In genomic region chr6:10778230-10778629, GRCh38 we compare ENCODE assay signal across 23 cellular contexts. TPM values are rescaled to one million over a fixed set of nuclear protein-coding genes. Genes with fewer than 3 reads are reported as not detected.
DNase-seq lines count a peak whose midpoint lies in the region; ATAC-seq, FAIRE-seq and TF ChIP-seq lines count a peak whose summit lies in the region.
"Had no signal": no experiment of that assay in that cellular context is flagged by ENCODE, and none has a peak within 500 bp of the region (broad histone marks: within the 10 kb centered on the region; RNA-seq: fewer than 3 reads in every experiment).

No MANE protein-coding gene starts in this region.

- H3K4me1 ChIP-seq in HepG2 (ENCODE audit: insufficient read depth, low read length) (no peaks in the 10 kb centered on the region), right lobe of liver (no peaks in the 10 kb centered on the region), adrenal gland (replicated peaks in 1 of 2) (no peaks in the 10 kb centered on the region)
- H3K4me1 ChIP-seq: BE2C, BLaER1, Caco-2 had no signal

- in situ Hi-C loops in HepG2 (cut with HindIII; ENCODE audit: extremely low pct_ligation_motif_present, low pct_unique_long_range_greater_than_20kb), result no loop called here

- no peaks in the 10 kb centered on the region for H3K9me3 Mint-ChIP-seq in activated naive CD4-positive, alpha-beta T cell treated with anti-CD3 and anti-CD28 coated beads for 36 hours
- H3K9me3 Mint-ChIP-seq: CD4-positive, alpha-beta T cell; CD8-positive, alpha-beta T cell had no signal

- H3K4me3 ChIP-seq in HepG2 (replicated peaks in 1 of 3; ENCODE audit: insufficient read depth in 1 of 3, low read depth in 2 of 3, low read length in 3 of 3) (no peak overlapping the region), right lobe of liver (no peak overlapping the region), WERI-Rb-1 (ENCODE audit: low read depth, low read length) (no peak overlapping the region), adrenal gland (no peak overlapping the region)
- H3K4me3 ChIP-seq: BLaER1 had no signal

- H3K4me3 Mint-ChIP-seq in activated naive CD4-positive, alpha-beta T cell treated with anti-CD3 and anti-CD28 coated beads for 36 hours, result no peak overlapping the region
- H3K4me3 Mint-ChIP-seq: CD4-positive, alpha-beta T cell; CD8-positive, alpha-beta T cell had no signal

- POLR2A ChIA-PET in HepG2 (lab: Yijun Ruan, JAX), result no interaction called here

- no peak overlapping the region for H2AFZ ChIP-seq in HepG2 (ENCODE audit: low read length)

- 92% methylated on average over 3 of the region's 3 CpGs for WGBS in HepG2 (ENCODE audit: low lambda C conversion rate)
- 100% methylated on average over 1 of the region's 3 CpGs for WGBS in right lobe of liver (ENCODE audit: insufficient coverage, low coverage, low lambda C conversion rate, missing lambda C conversion rate)
- WGBS in adrenal gland, 4 donors, result 79 to 91% (median 86%) methylated on average over 3 of the region's 3 CpGs

- no peak for TF ChIP-seq RAD21 in HepG2 (CRISPR knock-in tag; IDR thresholded peaks at IDR 0.05)

- no peaks in the 10 kb centered on the region for H4K20me1 ChIP-seq in HepG2 (ENCODE audit: insufficient read depth, low read length)
- H4K20me1 ChIP-seq: BLaER1 had no signal

- TF ChIP-seq EP300 in HepG2 (IDR thresholded peaks at IDR 0.05; ENCODE audit: low read depth in 2 of 2, low read length in 2 of 2) (no peak), HepG2 (CRISPR knock-in tag; IDR thresholded peaks at IDR 0.05; ENCODE audit: borderline replicate concordance) (no peak)

- H3K27ac ChIP-seq in HepG2 (ENCODE audit: extremely low read length, insufficient read depth, low read length) (no peak overlapping the region), right lobe of liver (no peak overlapping the region), WERI-Rb-1 (peak overlapping the region; percentile 49), adrenal gland (no peak overlapping the region)
- H3K27ac ChIP-seq: BLaER1 had no signal

- BruUV-seq in HepG2 (replicated peaks; lab: Mats Ljungman, UMichigan), result no TSS peak

- H3K27me3 ChIP-seq in HepG2 (ENCODE audit: control insufficient read depth in 1 of 2, insufficient read depth in 2 of 2, low read length in 2 of 2) (no peaks in the 10 kb centered on the region), right lobe of liver (no peaks in the 10 kb centered on the region), WERI-Rb-1 (ENCODE audit: insufficient read depth, low read depth, severe bottlenecking) (no peaks in the 10 kb centered on the region), adrenal gland (no peaks in the 10 kb centered on the region)
- H3K27me3 ChIP-seq: BE2C, BLaER1 had no signal

- TF ChIP-seq CTCF in HepG2 (CRISPR knock-in tag; IDR thresholded peaks at IDR 0.05) (no peak), right lobe of liver (IDR thresholded peaks at IDR 0.05) (no peak), WERI-Rb-1 (IDR thresholded peaks at IDR 0.05; ENCODE audit: low read depth, low read length) (no peak), adrenal gland (IDR thresholded peaks at IDR 0.05) (no peak)

- H3K27ac Mint-ChIP-seq in activated naive CD4-positive, alpha-beta T cell treated with anti-CD3 and anti-CD28 coated beads for 36 hours, result peak overlapping the region; percentile 65
- H3K27ac Mint-ChIP-seq: CD4-positive, alpha-beta T cell; CD8-positive, alpha-beta T cell had no signal

- H3K27me3 Mint-ChIP-seq in activated naive CD4-positive, alpha-beta T cell treated with anti-CD3 and anti-CD28 coated beads for 36 hours (ENCODE audit: low read depth), result no peaks in the 10 kb centered on the region
- H3K27me3 Mint-ChIP-seq: CD4-positive, alpha-beta T cell had no signal

- peaks cover 3% of the 10 kb centered on the region for H3K4me1 Mint-ChIP-seq in activated naive CD4-positive, alpha-beta T cell treated with anti-CD3 and anti-CD28 coated beads for 36 hours (ENCODE audit: low read depth)

- H3K9me3 ChIP-seq in HepG2 (ENCODE audit: low read length), result no peaks in the 10 kb centered on the region
- H3K9me3 ChIP-seq in right lobe of liver, result no peaks in the 10 kb centered on the region
- no peaks in the 10 kb centered on the region for H3K9me3 ChIP-seq in WERI-Rb-1 (ENCODE audit: severe bottlenecking)
- H3K9me3 ChIP-seq in adrenal gland (replicated peaks in 1 of 3), result no peaks in the 10 kb centered on the region
- H3K9me3 ChIP-seq: BE2C, BLaER1, Caco-2 had no signal

- H3K36me3 ChIP-seq in HepG2 (replicated peaks in 1 of 2; ENCODE audit: control insufficient read depth in 1 of 2, insufficient read depth in 2 of 2, low read length in 2 of 2) (peaks cover 0 to 13% of the 10 kb centered on the region in 2 experiments; a peak in 2 of 5 replicates), right lobe of liver (peaks cover 0 to 2% (median 0%) of the 10 kb centered on the region in 4 donors), WERI-Rb-1 (peaks cover 98% of the 10 kb centered on the region), adrenal gland (replicated peaks in 1 of 2) (no peaks in the 10 kb centered on the region)
- H3K36me3 ChIP-seq: BE2C had no signal

- ATAC-seq in HepG2 (no peak), right lobe of liver (no peak), HG02973 (IDR thresholded peaks at IDR 0.05; ENCODE audit: unreplicated experiment) (no peak)
- ATAC-seq: CD8-positive, alpha-beta T cell had no signal

- H3K9ac ChIP-seq in HepG2 (ENCODE audit: insufficient read depth, low read depth, low read length), result no peak overlapping the region
- H3K9ac ChIP-seq: BLaER1 had no signal

- no peak for TF ChIP-seq POLR2A in HepG2 (IDR thresholded peaks at IDR 0.05; ENCODE audit: insufficient read depth in 1 of 2, low read depth in 2 of 2, low read length in 2 of 2)
- no peak for TF ChIP-seq POLR2A in right lobe of liver (IDR thresholded peaks at IDR 0.05)
- TF ChIP-seq POLR2A in adrenal gland (IDR thresholded peaks at IDR 0.05), result no peak

- no peaks in the 10 kb centered on the region for H3K79me2 ChIP-seq in HepG2 (ENCODE audit: insufficient read depth, low read length)

- FAIRE-seq in HepG2 (lab: Jason Lieb, UNC), result no peak
- FAIRE-seq: A204.1, D721Med, G401.6, GM12891, GM19239 had no signal

- CTCF ChIA-PET in activated naive CD4-positive, alpha-beta T cell treated with anti-CD3 and anti-CD28 coated beads for 36 hours (lab: Charles Lee), result no interaction called here
- CTCF ChIA-PET in HepG2 (lab: Yijun Ruan, JAX; ENCODE audit: low intra/inter-chr PET ratio, low total read pairs), result no interaction called here

- DNase-seq in activated naive CD4-positive, alpha-beta T cell treated with anti-CD3 and anti-CD28 coated beads for 36 hours, result no peak
- DNase-seq in activated naive CD4-positive, alpha-beta T cell treated with Interleukin-2 at 50 U/mL for 16 hours, result no peak
- DNase-seq in HepG2 (ENCODE audit: low spot score) (no peak), right lobe of liver (no peak), WERI-Rb-1 (no peak), adrenal gland (no peak)
- DNase-seq: 8988T; ACHN; BE2C; C1 segment of cervical spinal cord; Caco-2; Calu3; CD4-positive, alpha-beta T cell; CD8-positive, alpha-beta T cell; DMS79 treated with DMSO at 0.1 percent for 48 hours; GF-D8 had no signal

- intact Hi-C loops in activated naive CD4-positive, alpha-beta T cell treated with anti-CD3 and anti-CD28 coated beads for 36 hours (cut with micrococcal nuclease), result no loop called here
- intact Hi-C loops in HepG2 (cut with micrococcal nuclease; ENCODE audit: unreplicated experiment), result no loop called here
- intact Hi-C loops in right lobe of liver (cut with DNase I), result no loop called here
- intact Hi-C loops in adrenal gland (cut with DNase I), result no loop called here

- peaks cover 31% of the 10 kb centered on the region for H3K36me3 Mint-ChIP-seq in activated naive CD4-positive, alpha-beta T cell treated with anti-CD3 and anti-CD28 coated beads for 36 hours (ENCODE audit: low read depth)

- no peak overlapping the region for H3K4me2 ChIP-seq in HepG2 (ENCODE audit: low read depth, low read length)
- H3K4me2 ChIP-seq: BLaER1 had no signal

RNA-seq across cellular contexts. Expression of gene TMEM14B, which starts 30.6 kb away (rescaled TPM):
- total RNA-seq in activated naive CD4-positive, alpha-beta T cell treated with anti-CD3 and anti-CD28 coated beads for 36 hours, result 10 to 100 TPM; 78.7 to 79.5 TPM
- total RNA-seq in HepG2 (2016; rRNA removed; fragmentation: Illumina TruSeq; extraction: Trizol), result 191 and 200 TPM in 2 replicates
- 220 and 308 TPM in 2 replicates for total RNA-seq in HepG2 (2016; cell fraction: cytosol; rRNA removed; fragmentation: Illumina TruSeq; extraction: Trizol; ENCODE audit: low read depth)
- total RNA-seq in HepG2 (2016; cell fraction: insoluble cytoplasmic fraction; rRNA removed; fragmentation: Illumina TruSeq; extraction: Trizol), result 192 and 194 TPM in 2 replicates
- total RNA-seq in HepG2 (2016; cell fraction: membrane; rRNA removed; fragmentation: Illumina TruSeq; extraction: Trizol), result 279 and 333 TPM in 2 replicates
- 116 and 125 TPM in 2 replicates for total RNA-seq in HepG2 (2016; cell fraction: nucleus; rRNA removed; fragmentation: Illumina TruSeq; extraction: Trizol)
- polyA plus RNA-seq in HepG2 (2011; rRNA removed), result 86.9 and 133 TPM in 2 replicates
- polyA plus RNA-seq in HepG2 (2011; cell fraction: cytosol; rRNA removed), result 90.3 and 110 TPM in 2 replicates
- polyA plus RNA-seq in HepG2 (2011; cell fraction: nucleus; rRNA removed), result 36.1 and 45.4 TPM in 2 replicates
- polyA plus RNA-seq in HepG2 (2012), result 61.8 and 116 TPM in 2 replicates
- polyA plus RNA-seq in HepG2 (2016; cell fraction: cytosol; fragmentation: Illumina TruSeq; extraction: Trizol; ENCODE audit: low read depth), result 248 and 371 TPM in 2 replicates
- 171 and 177 TPM in 2 replicates for polyA plus RNA-seq in HepG2 (2016; cell fraction: insoluble cytoplasmic fraction; fragmentation: Illumina TruSeq; extraction: Trizol; ENCODE audit: low read depth)
- polyA plus RNA-seq in HepG2 (2016; cell fraction: membrane; fragmentation: Illumina TruSeq; extraction: Trizol; ENCODE audit: low read depth), result 243 and 316 TPM in 2 replicates
- 178 and 179 TPM in 2 replicates for polyA plus RNA-seq in HepG2 (2016; cell fraction: nucleus; fragmentation: Illumina TruSeq; extraction: Trizol; ENCODE audit: insufficient read depth, low read depth)
- polyA minus RNA-seq in HepG2 (2011; rRNA and poly(A)+ RNA removed; ENCODE audit: low replicate concordance), result 57.9 and 63.5 TPM in 2 replicates
- 22.6 and 28.8 TPM in 2 replicates for polyA minus RNA-seq in HepG2 (2011; cell fraction: cytosol; rRNA and poly(A)+ RNA removed)
- 64.8 and 69.5 TPM in 2 replicates for polyA minus RNA-seq in HepG2 (2011; cell fraction: nucleus; rRNA and poly(A)+ RNA removed)
- total RNA-seq in right lobe of liver, result 10 to 100 TPM; 32.6 to 49.8 (median 43.5) TPM
- 100 to 1,000 TPM; 110 to 188 (median 123) TPM for total RNA-seq in adrenal gland
- polyA plus RNA-seq in adrenal gland, result 100 to 1,000 TPM in 1 of 3 donors, 10 to 100 TPM in 2; 74.3 to 210 (median 93.7) TPM

RNA-seq across cellular contexts. Expression of gene TMEM14C, which starts 55.4 kb away (rescaled TPM):
- 10 to 100 TPM; 77.0 to 81.1 TPM for total RNA-seq in activated naive CD4-positive, alpha-beta T cell treated with anti-CD3 and anti-CD28 coated beads for 36 hours
- total RNA-seq in HepG2 (2016; rRNA removed; fragmentation: Illumina TruSeq; extraction: Trizol) (163 and 184 TPM in 2 replicates), right lobe of liver (10 to 100 TPM; 45.6 to 72.1 (median 54.0) TPM), adrenal gland (100 to 1,000 TPM; 126 to 312 (median 160) TPM)
- total RNA-seq in HepG2 (2016; cell fraction: cytosol; rRNA removed; fragmentation: Illumina TruSeq; extraction: Trizol; ENCODE audit: low read depth), result 87.4 and 106 TPM in 2 replicates
- total RNA-seq in HepG2 (2016; cell fraction: insoluble cytoplasmic fraction; rRNA removed; fragmentation: Illumina TruSeq; extraction: Trizol), result 172 and 188 TPM in 2 replicates
- total RNA-seq in HepG2 (2016; cell fraction: membrane; rRNA removed; fragmentation: Illumina TruSeq; extraction: Trizol), result 122 and 141 TPM in 2 replicates
- 137 and 149 TPM in 2 replicates for total RNA-seq in HepG2 (2016; cell fraction: nucleus; rRNA removed; fragmentation: Illumina TruSeq; extraction: Trizol)
- polyA plus RNA-seq in HepG2 (2011; rRNA removed) (157 and 184 TPM in 2 replicates), adrenal gland (100 to 1,000 TPM; 105 to 196 (median 157) TPM)
- 179 and 195 TPM in 2 replicates for polyA plus RNA-seq in HepG2 (2011; cell fraction: cytosol; rRNA removed)
- polyA plus RNA-seq in HepG2 (2011; cell fraction: nucleus; rRNA removed), result 50.7 TPM in 2 replicates
- polyA plus RNA-seq in HepG2 (2012), result 127 and 151 TPM in 2 replicates
- polyA plus RNA-seq in HepG2 (2016; cell fraction: cytosol; fragmentation: Illumina TruSeq; extraction: Trizol; ENCODE audit: low read depth), result 93.8 and 119 TPM in 2 replicates
- 155 and 169 TPM in 2 replicates for polyA plus RNA-seq in HepG2 (2016; cell fraction: insoluble cytoplasmic fraction; fragmentation: Illumina TruSeq; extraction: Trizol; ENCODE audit: low read depth)
- polyA plus RNA-seq in HepG2 (2016; cell fraction: membrane; fragmentation: Illumina TruSeq; extraction: Trizol; ENCODE audit: low read depth), result 116 and 139 TPM in 2 replicates
- 215 and 223 TPM in 2 replicates for polyA plus RNA-seq in HepG2 (2016; cell fraction: nucleus; fragmentation: Illumina TruSeq; extraction: Trizol; ENCODE audit: insufficient read depth, low read depth)
- 101 and 129 TPM in 2 replicates for polyA minus RNA-seq in HepG2 (2011; rRNA and poly(A)+ RNA removed; ENCODE audit: low replicate concordance)
- 36.3 and 44.5 TPM in 2 replicates for polyA minus RNA-seq in HepG2 (2011; cell fraction: cytosol; rRNA and poly(A)+ RNA removed)
- 24.2 and 24.3 TPM in 2 replicates for polyA minus RNA-seq in HepG2 (2011; cell fraction: nucleus; rRNA and poly(A)+ RNA removed)
